In genomic region chr7:50281680-50282445, GRCh38 we compare ENCODE assay signal across 8 cellular contexts. TPM values are rescaled to one million over a fixed set of nuclear protein-coding genes. Genes with fewer than 3 reads are reported as not detected.
A peak's percentile ranks its signal among the peaks of the same experiment; 100 is the strongest.
DNase-seq lines count a peak whose midpoint lies in the region; ATAC-seq and TF ChIP-seq lines count a peak whose summit lies in the region.

No MANE protein-coding gene starts in this region.

- H3K9me3 Mint-ChIP-seq in activated naive CD4-positive, alpha-beta T cell treated with anti-CD3 and anti-CD28 coated beads for 36 hours, result peaks cover 2% of the 10 kb centered on the region

- H3K27me3 Mint-ChIP-seq in activated naive CD4-positive, alpha-beta T cell treated with anti-CD3 and anti-CD28 coated beads for 36 hours (ENCODE audit: low read depth), result no peaks in the 10 kb centered on the region

- intact Hi-C loops in activated naive CD4-positive, alpha-beta T cell treated with anti-CD3 and anti-CD28 coated beads for 36 hours (cut with micrococcal nuclease), result loop anchor here (1.0 kb wide), 1 partner anchor 19 kb away; no protein-coding TSS in a partner anchor

- ATAC-seq in HG02943 (IDR thresholded peaks at IDR 0.05; ENCODE audit: low read depth, unreplicated experiment), result peak; percentile 92
- ATAC-seq in stimulated activated naive CD8-positive, alpha-beta T cell treated with anti-CD3 and anti-CD28 coated beads, Interleukin-15, Interleukin-2, amounts not matched to agents 100 U/mL and 50 U/mL, for 24 hours, result peak; percentile 64
- ATAC-seq in esophagus mucosa, result no peak

- peak; percentile 29 for DNase-seq in activated naive CD4-positive, alpha-beta T cell treated with anti-CD3 and anti-CD28 coated beads for 36 hours
- DNase-seq in activated naive CD4-positive, alpha-beta T cell (lab: John Stamatoyannopoulos, UW), result no peak
- DNase-seq in stimulated activated naive CD8-positive, alpha-beta T cell treated with anti-CD3 and anti-CD28 coated beads, Interleukin-15, Interleukin-2, amounts not matched to agents 100 U/mL and 50 U/mL, for 24 hours, result no peak
- DNase-seq in NK-92 treated with Interleukin-12 subunit alpha and Interleukin-12 subunit beta, amount 100 ng/mL, for 24 hours (lab: John Stamatoyannopoulos, UW), result no peak
- no peak for DNase-seq in activated gamma-delta T cell (lab: John Stamatoyannopoulos, UW)

- TF ChIP-seq POLR2A in Raji (IDR thresholded peaks at IDR 0.05; ENCODE audit: insufficient read depth, low read depth, low read length), result 0 out of 2 replicates have a peak, but pooled peaks have one; percentile 26

- peaks cover 79% of the 10 kb centered on the region for H3K4me1 Mint-ChIP-seq in activated naive CD4-positive, alpha-beta T cell treated with anti-CD3 and anti-CD28 coated beads for 36 hours (ENCODE audit: low read depth)

- H3K4me3 Mint-ChIP-seq in activated naive CD4-positive, alpha-beta T cell treated with anti-CD3 and anti-CD28 coated beads for 36 hours, result peak overlapping the region; percentile 59

- H3K27ac Mint-ChIP-seq in activated naive CD4-positive, alpha-beta T cell treated with anti-CD3 and anti-CD28 coated beads for 36 hours, result peak overlapping the region; percentile 75

- CTCF ChIA-PET in activated naive CD4-positive, alpha-beta T cell treated with anti-CD3 and anti-CD28 coated beads for 36 hours (lab: Charles Lee), result interaction anchor here (0.6 to 2.6 kb wide), 8 partner anchors 9 to 77 kb away, joined by 3 to 13 read pairs (median 6); no protein-coding TSS in a partner anchor

- no peaks in the 10 kb centered on the region for H3K36me3 Mint-ChIP-seq in activated naive CD4-positive, alpha-beta T cell treated with anti-CD3 and anti-CD28 coated beads for 36 hours (ENCODE audit: low read depth)

RNA-seq across cellular contexts. Expression of gene IKZF1, which starts 22.7 kb away (rescaled TPM):
- total RNA-seq in activated naive CD4-positive, alpha-beta T cell treated with anti-CD3 and anti-CD28 coated beads for 36 hours, result 100 to 1,000 TPM; 213 to 226 TPM
- 2.1 TPM for total RNA-seq in esophagus mucosa

Comparison
In these comparisons a context has a peak if more than half of its experiments do, and no peak if none do; other contexts are left out.
1. RNA of gene IKZF1, which starts 22.7 kb away (total RNA-seq): 213 to 226 TPM in activated naive CD4-positive, alpha-beta T cell treated with anti-CD3 and anti-CD28 coated beads for 36 hours; 2.1 TPM in esophagus mucosa (single experiment); every median in the first group is over 10 times any median in the second.